Comparison of ENCODE assay signal across 1 cellular context in genomic region chr20:51679254-51679921, GRCh38.
TF ChIP-seq lines count a peak whose summit lies in the region.

No MANE protein-coding gene starts in this region.

TF ChIP-seq in HepG2, 621 proteins besides CTCF, POLR2A, EP300 and RAD21 (continues in another document):
- TF ChIP-seq HINFP (CRISPR knock-in tag; IDR thresholded peaks at IDR 0.05; ENCODE audit: low read depth) (no peak), SNRNP70 (IDR thresholded peaks at IDR 0.05; ENCODE audit: low read depth, low read length) (no peak), NR2F2 (IDR thresholded peaks at IDR 0.05; ENCODE audit: borderline replicate concordance, low read depth) (peak; percentile 84), NR2F1 (CRISPR knock-in tag; IDR thresholded peaks at IDR 0.05) (peak; percentile 82 to 86; a peak in 3 of 4 replicates), HOXA3 (CRISPR knock-in tag; IDR thresholded peaks at IDR 0.05) (0 out of 2 replicates have a peak, but pooled peaks have one; percentile 21), ZNF839 (CRISPR knock-in tag; IDR thresholded peaks at IDR 0.05; ENCODE audit: borderline replicate concordance) (no peak), HNF4A (CRISPR knock-in tag; IDR thresholded peaks at IDR 0.05) (peak; percentile 35; the same call in 1 of the 2 replicates), ZSCAN20 (CRISPR knock-in tag; IDR thresholded peaks at IDR 0.05; ENCODE audit: borderline replicate concordance) (no peak), MTF1 (CRISPR knock-in tag; IDR thresholded peaks at IDR 0.05) (no peak), ARID5B (CRISPR knock-in tag; IDR thresholded peaks at IDR 0.05) (peak; percentile 26; the same call in 1 of the 2 replicates), TEAD3 (CRISPR knock-in tag; optimal IDR thresholded peaks at IDR 0.05; ENCODE audit: borderline replicate concordance) (peak; percentile 25), MED1 (CRISPR knock-in tag; IDR thresholded peaks at IDR 0.05) (no peak), ZNF619 (CRISPR knock-in tag; IDR thresholded peaks at IDR 0.05) (no peak), PRDM10 (CRISPR knock-in tag; IDR thresholded peaks at IDR 0.05; ENCODE audit: low read depth) (no peak), SOX5 (CRISPR knock-in tag; IDR thresholded peaks at IDR 0.05; ENCODE audit: borderline replicate concordance) (peak; percentile 70), SALL1 (CRISPR knock-in tag; IDR thresholded peaks at IDR 0.05) (peak; percentile 35; the same call in 1 of the 2 replicates), ARHGAP35 (CRISPR knock-in tag; IDR thresholded peaks at IDR 0.05; ENCODE audit: borderline replicate concordance) (no peak), SOX13 (IDR thresholded peaks at IDR 0.05) (no peak), SOX13 (CRISPR knock-in tag; conservative IDR thresholded peaks at IDR 0.05 in 1 of 2, IDR thresholded peaks at IDR 0.05 in 1 of 2) (peak in 1 of 2 experiments; percentile 79; a peak in 2 of 4 replicates), CBX1 (IDR thresholded peaks at IDR 0.05; ENCODE audit: low read depth) (no peak), ZNF275 (CRISPR knock-in tag; IDR thresholded peaks at IDR 0.05; ENCODE audit: borderline replicate concordance) (no peak), ZNF556 (CRISPR knock-in tag; IDR thresholded peaks at IDR 0.05; ENCODE audit: borderline replicate concordance) (no peak), ZBTB7B (CRISPR knock-in tag; IDR thresholded peaks at IDR 0.05) (no peak), ZBTB3 (CRISPR knock-in tag; IDR thresholded peaks at IDR 0.05; ENCODE audit: borderline replicate concordance, low read depth) (no peak), ZNF614 (CRISPR knock-in tag; IDR thresholded peaks at IDR 0.05; ENCODE audit: borderline replicate concordance) (no peak), RARA (CRISPR knock-in tag; IDR thresholded peaks at IDR 0.05) (peak; percentile 51; the same call in 1 of the 2 replicates), ZNF510 (CRISPR knock-in tag; IDR thresholded peaks at IDR 0.05; ENCODE audit: low read depth) (no peak), KDM4B (CRISPR knock-in tag; IDR thresholded peaks at IDR 0.05) (no peak), ZNF264 (CRISPR knock-in tag; IDR thresholded peaks at IDR 0.05) (no peak), GFI1 (CRISPR knock-in tag; IDR thresholded peaks at IDR 0.05; ENCODE audit: borderline replicate concordance) (no peak), NR2F6 (IDR thresholded peaks at IDR 0.05) (peak; percentile 95), NR2F6 (CRISPR knock-in tag; IDR thresholded peaks at IDR 0.05) (peak; percentile 95), PHF21A (CRISPR knock-in tag; IDR thresholded peaks at IDR 0.05) (no peak), ZNF331 (CRISPR knock-in tag; IDR thresholded peaks at IDR 0.05) (no peak), ZNF761 (CRISPR knock-in tag; conservative IDR thresholded peaks at IDR 0.05) (no peak), SOX6 (IDR thresholded peaks at IDR 0.05) (no peak), SOX6 (CRISPR knock-in tag; IDR thresholded peaks at IDR 0.05) (peak; percentile 61), ZNF800 (CRISPR knock-in tag; IDR thresholded peaks at IDR 0.05) (no peak), YEATS2 (CRISPR knock-in tag; IDR thresholded peaks at IDR 0.05; ENCODE audit: borderline replicate concordance) (no peak), THRA (CRISPR knock-in tag; IDR thresholded peaks at IDR 0.05; ENCODE audit: borderline replicate concordance) (no peak), SNAPC4 (CRISPR knock-in tag; IDR thresholded peaks at IDR 0.05) (no peak), ZNF180 (CRISPR knock-in tag; IDR thresholded peaks at IDR 0.05; ENCODE audit: borderline replicate concordance, low read depth) (no peak), ZNF232 (CRISPR knock-in tag; IDR thresholded peaks at IDR 0.05; ENCODE audit: borderline replicate concordance) (no peak), KAT2B (IDR thresholded peaks at IDR 0.05; ENCODE audit: borderline replicate concordance, low read depth, low read length) (no peak), ZNF260 (CRISPR knock-in tag; IDR thresholded peaks at IDR 0.05; ENCODE audit: borderline replicate concordance, low read depth) (no peak), ZNF354B (CRISPR knock-in tag; IDR thresholded peaks at IDR 0.05) (no peak), ZNF564 (CRISPR knock-in tag; IDR thresholded peaks at IDR 0.05) (no peak)
